In the genomic region with DNA sequence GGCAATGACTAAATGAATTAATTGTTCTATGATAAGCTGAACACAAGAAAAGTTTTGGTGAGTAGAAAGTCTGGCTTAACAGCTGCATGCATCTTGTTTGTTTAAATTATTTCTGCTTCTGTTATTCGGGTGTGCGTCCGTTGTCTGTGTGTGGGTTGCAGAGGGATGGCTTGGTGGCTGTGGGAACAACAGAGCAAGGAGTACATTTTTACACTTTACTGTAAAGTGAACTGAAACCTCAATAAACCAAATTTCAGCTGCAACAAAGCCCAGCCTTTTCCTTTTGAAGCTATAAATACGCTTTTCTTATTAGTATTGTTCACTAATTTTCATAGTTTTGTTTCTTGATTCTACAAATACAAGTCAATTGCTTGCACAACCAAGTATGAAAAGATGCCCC, we compare ENCODE assay signal across 17 cellular contexts. TPM values are rescaled to one million over a fixed set of nuclear protein-coding genes. Genes with fewer than 3 reads are reported as not detected.
DNase-seq lines count a peak whose midpoint lies in the region; ATAC-seq, FAIRE-seq and TF ChIP-seq lines count a peak whose summit lies in the region.
"Had no signal": no experiment of that assay in that cellular context is flagged by ENCODE, and none has a peak within 500 bp of the region (broad histone marks: within the 10 kb centered on the region; RNA-seq: fewer than 3 reads in every experiment).

No MANE protein-coding gene starts in this region.

- H3K4me1 Mint-ChIP-seq in naive B cell, result peaks cover 12 to 67% (median 46%) of the 10 kb centered on the region in 3 donors

- H3K9me3 ChIP-seq in adrenal gland (replicated peaks in 1 of 3), result no peaks in the 10 kb centered on the region
- H3K9me3 ChIP-seq: thoracic aorta had no signal

- TF ChIP-seq POLR2A in adrenal gland (IDR thresholded peaks at IDR 0.05), result no peak

- H3K36me3 ChIP-seq in adrenal gland (replicated peaks in 1 of 2), result no peaks in the 10 kb centered on the region
- H3K36me3 ChIP-seq: thoracic aorta had no signal

- H3K9me3 Mint-ChIP-seq in naive B cell, result peaks cover 0 to 2% (median 0%) of the 10 kb centered on the region in 7 donors

- FAIRE-seq in RCC 7860 (lab: Jason Lieb, UNC), result no peak

- DNase-seq in naive B cell, result no peak
- DNase-seq in adrenal gland, result no peak
- DNase-seq in RCC 7860 (ENCODE audit: low spot score), result no peak
- DNase-seq in SW480 (ENCODE audit: low spot score), result no peak
- DNase-seq: activated CD4-positive, CD25-positive, alpha-beta regulatory T cell; cortex of kidney; H9; NCI-H2107; NCI-H69; stimulated activated CD4-positive, alpha-beta T cell treated with anti-CD3 and anti-CD28 coated beads, Interleukin-2, amount 100 ng/mL, for 48 hours; T-helper 1 cell had no signal

- H3K27me3 Mint-ChIP-seq in naive B cell, result peaks cover 23 to 63% (median 43%) of the 10 kb centered on the region in 3 donors

- H3K4me1 ChIP-seq in adrenal gland (replicated peaks in 1 of 2), result peaks cover 0 to 5% of the 10 kb centered on the region in 2 donors

- H3K27me3 ChIP-seq in adrenal gland, result peaks cover 57% of the 10 kb centered on the region

- no peaks in the 10 kb centered on the region for H3K36me3 Mint-ChIP-seq in naive B cell

- ATAC-seq in GM18909 (IDR thresholded peaks at IDR 0.05; ENCODE audit: poor library complexity, unreplicated experiment) (peak; percentile 51), GM21723 (IDR thresholded peaks at IDR 0.05; ENCODE audit: unreplicated experiment) (peak; percentile 49), HG03565 (IDR thresholded peaks at IDR 0.05; ENCODE audit: unreplicated experiment) (peak; percentile 64), naive B cell (ENCODE audit: low read depth in 2 of 2) (no peak)

- WGBS in adrenal gland, 4 donors, result 76 to 93% (median 82%) methylated on average over 4 of the region's 4 CpGs

- intact Hi-C loops in adrenal gland (cut with DNase I), result no loop called here

- no peak for TF ChIP-seq CTCF in adrenal gland (IDR thresholded peaks at IDR 0.05)

- H3K4me3 ChIP-seq in adrenal gland, result no peak overlapping the region
- H3K4me3 ChIP-seq: thoracic aorta had no signal

- peak overlapping the region in 1 of 6 donors; percentile 17 for H3K27ac Mint-ChIP-seq in naive B cell
- H3K27ac Mint-ChIP-seq: H9 had no signal

- H3K27ac ChIP-seq in adrenal gland, result no peak overlapping the region
- H3K27ac ChIP-seq: C4-2B, RWPE1, thoracic aorta had no signal

- H3K4me3 Mint-ChIP-seq in naive B cell, result peak overlapping the region in 6 of 8 donors; percentile 13 to 80 (median 44)
- H3K4me3 Mint-ChIP-seq: H9 had no signal

RNA-seq across cellular contexts. Expression of a gene that starts 3.5 kb away (rescaled TPM):
- polyA plus RNA-seq in naive B cell (ENCODE audit: low read depth in 6 of 6), result 1 to 10 TPM in 3 of 6 donors, under 1 TPM in 2, not detected in 1; 0.27 to 2.2 (median 1.2) TPM
- total RNA-seq in adrenal gland, result 1 to 10 TPM in 5 of 8 donors, under 1 TPM in 3; 0.35 to 6.6 (median 1.3) TPM
- 1 to 10 TPM; 1.4 to 3.5 (median 2.5) TPM for polyA plus RNA-seq in adrenal gland
- total RNA-seq: thoracic aorta had no signal

Comparison
In these comparisons a context has a peak if more than half of its experiments do, and no peak if none do; other contexts are left out.
1. ATAC-seq: peak in GM18909 (single experiment), GM21723 (single experiment) and HG03565 (single experiment); none in naive B cell (0 of 2).